In genomic region chr2:174025271-174026121, GRCh38 we compare ENCODE assay signal across 10 cellular contexts.
DNase-seq lines count a peak whose midpoint lies in the region; ATAC-seq, FAIRE-seq and TF ChIP-seq lines count a peak whose summit lies in the region.
"Had no signal": no experiment of that assay in that cellular context is flagged by ENCODE, and none has a peak within 500 bp of the region (broad histone marks: within the 10 kb centered on the region; RNA-seq: fewer than 3 reads in every experiment).

No MANE protein-coding gene starts in this region.

- no peak overlapping the region for H3K27ac Mint-ChIP-seq in Calu3 (ENCODE audit: unreplicated experiment)
- no peak overlapping the region for H3K27ac Mint-ChIP-seq in stimulated activated naive B cell treated with anti-CD40 and anti-IgM and Interleukin-4, amounts not matched to agents 10 μg/mL and 1 μg/mL and 100 μg/mL, for 72 hours

- peak; percentile 91 for FAIRE-seq in endometrium (lab: Jason Lieb, UNC)

- H3K36me3 ChIP-seq in ACC112 (ENCODE audit: insufficient read depth, low read length) = no peaks in the 10 kb centered on the region
- no peaks in the 10 kb centered on the region for H3K36me3 ChIP-seq in muscle layer of duodenum (ENCODE audit: control insufficient read depth in 1 of 2, insufficient read depth in 2 of 2, low read length in 2 of 2)

- no peak for ATAC-seq in HG03159 (IDR thresholded peaks at IDR 0.05; ENCODE audit: unreplicated experiment)
- ATAC-seq in GM21447 (IDR thresholded peaks at IDR 0.05; ENCODE audit: unreplicated experiment) = no peak
- no peak for ATAC-seq in stimulated activated naive B cell treated with anti-CD40 and anti-IgM and Interleukin-4, amounts not matched to agents 10 μg/mL and 1 μg/mL and 100 μg/mL, for 72 hours (replicated peaks)

- H3K27me3 ChIP-seq in ACC112 (ENCODE audit: insufficient read depth, low read length) = no peaks in the 10 kb centered on the region
- no peaks in the 10 kb centered on the region for H3K27me3 ChIP-seq in muscle layer of duodenum (ENCODE audit: low read depth, low read length)

- peaks cover 24% of the 10 kb centered on the region for H3K4me1 ChIP-seq in ACC112 (ENCODE audit: control insufficient read depth, insufficient read depth, low read length, unreplicated experiment)
- peaks cover 3 to 23% of the 10 kb centered on the region in 2 donors for H3K4me1 ChIP-seq in muscle layer of duodenum (ENCODE audit: control insufficient read depth in 1 of 2, insufficient read depth in 2 of 2, low read length in 2 of 2)

- H3K9me3 Mint-ChIP-seq in Calu3 (ENCODE audit: low read depth, unreplicated experiment) = no peaks in the 10 kb centered on the region
- no peaks in the 10 kb centered on the region for H3K9me3 Mint-ChIP-seq in stimulated activated naive B cell treated with anti-CD40 and anti-IgM and Interleukin-4, amounts not matched to agents 10 μg/mL and 1 μg/mL and 100 μg/mL, for 72 hours

- peak overlapping the region; percentile 55 for H3K4me3 ChIP-seq in ACC112 (ENCODE audit: low read depth, low read length)
- H3K4me3 ChIP-seq in muscle layer of duodenum (ENCODE audit: low read depth in 1 of 2, low read length in 2 of 2) = peak overlapping the region in 1 of 2 donors; percentile 30

- H3K4me3 Mint-ChIP-seq in Calu3 (ENCODE audit: low read depth, unreplicated experiment) = no peak overlapping the region
- H3K4me3 Mint-ChIP-seq in stimulated activated naive B cell treated with anti-CD40 and anti-IgM and Interleukin-4, amounts not matched to agents 10 μg/mL and 1 μg/mL and 100 μg/mL, for 72 hours = no peak overlapping the region

- intact Hi-C loops in Calu3 (cut with micrococcal nuclease; ENCODE audit: unreplicated experiment) = no loop called here

- no TSS peak for BruUV-seq in Calu3 (replicated peaks; lab: Mats Ljungman, UMichigan)

- H3K36me3 Mint-ChIP-seq in Calu3 (ENCODE audit: insufficient read depth, unreplicated experiment) = no peaks in the 10 kb centered on the region
- H3K36me3 Mint-ChIP-seq in stimulated activated naive B cell treated with anti-CD40 and anti-IgM and Interleukin-4, amounts not matched to agents 10 μg/mL and 1 μg/mL and 100 μg/mL, for 72 hours = no peaks in the 10 kb centered on the region

- H3K79me2 ChIP-seq in ACC112 (ENCODE audit: control insufficient read depth, insufficient read depth, low read length, unreplicated experiment) = no peaks in the 10 kb centered on the region

- H3K9me3 ChIP-seq in muscle layer of duodenum (ENCODE audit: control insufficient read depth in 1 of 2, low read length in 2 of 2) = no peaks in the 10 kb centered on the region

- H2AFZ ChIP-seq in ACC112 (ENCODE audit: low read length, unreplicated experiment) = peak overlapping the region; percentile 52

- H3K27me3 Mint-ChIP-seq in Calu3 (ENCODE audit: unreplicated experiment) = no peaks in the 10 kb centered on the region
- peaks cover 0 to 5% of the 10 kb centered on the region in 2 donors for H3K27me3 Mint-ChIP-seq in stimulated activated naive B cell treated with anti-CD40 and anti-IgM and Interleukin-4, amounts not matched to agents 10 μg/mL and 1 μg/mL and 100 μg/mL, for 72 hours

- DNase-seq in NOMO-1 (lab: John Stamatoyannopoulos, UW; ENCODE audit: unreplicated experiment in 2 of 2) = peak; percentile 33 to 48
- DNase-seq in Calu3 = no peak
- DNase-seq in stimulated activated naive B cell treated with anti-CD40 and anti-IgM and Interleukin-4, amounts not matched to agents 10 μg/mL and 1 μg/mL and 100 μg/mL, for 72 hours = no peak
- DNase-seq: activated naive CD4-positive, alpha-beta T cell treated with Interleukin-2 at 50 U/mL for 16 hours; NCI-H774 had no signal

- TF ChIP-seq CTCF in Calu3 (IDR thresholded peaks at IDR 0.05; ENCODE audit: unreplicated experiment) = no peak

- CTCF ChIA-PET in Calu3 (lab: Charles Lee) = no interaction called here

- H3K27ac ChIP-seq in ACC112 (ENCODE audit: low read depth, low read length) (peak overlapping the region; percentile 90), muscle layer of duodenum (ENCODE audit: low read length) (peak overlapping the region; percentile 41)

- no peaks in the 10 kb centered on the region for H3K4me1 Mint-ChIP-seq in Calu3 (ENCODE audit: low read depth, unreplicated experiment)
- peaks cover 6 to 7% of the 10 kb centered on the region in 2 donors for H3K4me1 Mint-ChIP-seq in stimulated activated naive B cell treated with anti-CD40 and anti-IgM and Interleukin-4, amounts not matched to agents 10 μg/mL and 1 μg/mL and 100 μg/mL, for 72 hours

Comparison
In these comparisons a context has a peak if more than half of its experiments do, and no peak if none do; other contexts are left out.
1. DNase-seq: peak in NOMO-1 (2 of 2); none in Calu3 (single experiment) and stimulated activated naive B cell treated with anti-CD40 and anti-IgM and Interleukin-4, amounts not matched to agents 10 μg/mL and 1 μg/mL and 100 μg/mL, for 72 hours (single experiment).